1 cellular context compared by ENCODE assay signal in the genomic region with DNA sequence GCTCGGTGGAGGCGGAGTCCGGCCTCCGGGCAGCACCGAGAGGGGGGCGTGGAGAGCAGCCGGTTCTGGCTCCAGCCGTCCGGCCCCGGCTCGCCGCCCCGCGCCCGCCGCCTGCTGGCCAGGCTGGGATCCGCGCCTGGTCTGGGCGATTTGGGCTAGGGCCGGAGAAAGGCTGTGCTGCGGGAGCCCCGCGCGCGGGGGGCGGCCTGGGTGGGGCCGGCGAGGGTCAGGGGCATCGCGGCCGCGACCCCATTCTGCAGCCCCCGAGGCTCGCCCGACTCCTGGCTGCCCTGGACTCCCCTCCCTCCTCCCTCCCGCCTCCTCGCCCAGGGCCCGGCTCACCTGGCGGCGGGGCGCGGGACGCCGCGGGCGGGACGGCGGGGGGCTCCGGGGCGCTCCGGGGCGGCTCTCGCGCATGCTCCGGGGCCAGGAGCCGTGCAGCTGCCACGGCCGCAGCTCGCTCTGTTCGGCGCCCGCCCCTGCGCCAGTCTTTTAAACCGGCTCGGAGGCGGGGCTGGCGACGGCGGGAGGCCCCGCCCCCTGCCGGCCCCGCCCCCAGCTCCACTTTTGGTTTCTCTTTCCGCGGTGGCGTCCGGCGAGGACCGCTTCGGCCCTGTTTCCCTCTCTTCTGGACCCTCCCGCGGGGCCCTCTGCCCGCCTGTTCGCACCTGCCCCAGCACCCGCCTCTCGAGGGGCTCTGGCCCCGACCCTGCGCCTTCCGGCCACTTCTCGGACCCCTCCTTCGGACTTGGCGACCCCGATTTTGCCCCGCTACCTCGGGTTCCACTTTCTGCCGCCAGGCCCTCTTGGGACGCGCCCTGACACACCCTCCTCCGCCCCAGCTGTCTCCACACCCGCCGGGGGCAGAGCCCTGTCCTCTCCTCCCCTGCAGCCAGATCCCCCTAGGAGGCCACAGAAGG.
TF ChIP-seq lines count a peak whose summit lies in the region.

A gene with protein sequence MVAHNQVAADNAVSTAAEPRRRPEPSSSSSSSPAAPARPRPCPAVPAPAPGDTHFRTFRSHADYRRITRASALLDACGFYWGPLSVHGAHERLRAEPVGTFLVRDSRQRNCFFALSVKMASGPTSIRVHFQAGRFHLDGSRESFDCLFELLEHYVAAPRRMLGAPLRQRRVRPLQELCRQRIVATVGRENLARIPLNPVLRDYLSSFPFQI (minus strand): TSS at position 468 of the 920 bp plus-strand sequence. CDS start 726 bp downstream, outside the sequence.

TF ChIP-seq in HepG2, 621 proteins besides CTCF, POLR2A, EP300 and RAD21 (continued from another document and continues in another):
- TF ChIP-seq, protein P1, sequence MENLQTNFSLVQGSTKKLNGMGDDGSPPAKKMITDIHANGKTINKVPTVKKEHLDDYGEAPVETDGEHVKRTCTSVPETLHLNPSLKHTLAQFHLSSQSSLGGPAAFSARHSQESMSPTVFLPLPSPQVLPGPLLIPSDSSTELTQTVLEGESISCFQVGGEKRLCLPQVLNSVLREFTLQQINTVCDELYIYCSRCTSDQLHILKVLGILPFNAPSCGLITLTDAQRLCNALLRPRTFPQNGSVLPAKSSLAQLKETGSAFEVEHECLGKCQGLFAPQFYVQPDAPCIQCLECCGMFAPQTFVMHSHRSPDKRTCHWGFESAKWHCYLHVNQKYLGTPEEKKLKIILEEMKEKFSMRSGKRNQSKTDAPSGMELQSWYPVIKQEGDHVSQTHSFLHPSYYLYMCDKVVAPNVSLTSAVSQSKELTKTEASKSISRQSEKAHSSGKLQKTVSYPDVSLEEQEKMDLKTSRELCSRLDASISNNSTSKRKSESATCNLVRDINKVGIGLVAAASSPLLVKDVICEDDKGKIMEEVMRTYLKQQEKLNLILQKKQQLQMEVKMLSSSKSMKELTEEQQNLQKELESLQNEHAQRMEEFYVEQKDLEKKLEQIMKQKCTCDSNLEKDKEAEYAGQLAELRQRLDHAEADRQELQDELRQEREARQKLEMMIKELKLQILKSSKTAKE (CRISPR knock-in tag; IDR thresholded peaks at IDR 0.05; ENCODE audit: borderline replicate concordance), result 0 out of 2 replicates have a peak, but pooled peaks have one; percentile 59
- TF ChIP-seq ZNF577 (CRISPR knock-in tag; IDR thresholded peaks at IDR 0.05; ENCODE audit: borderline replicate concordance, low read depth) (no peak), ZNF317 (CRISPR knock-in tag; IDR thresholded peaks at IDR 0.05) (peak; percentile 71; the same call in 1 of the 2 replicates), CC2D1A (CRISPR knock-in tag; IDR thresholded peaks at IDR 0.05) (no peak), SATB2 (CRISPR knock-in tag; IDR thresholded peaks at IDR 0.05) (peak; percentile 93; the same call in 1 of the 2 replicates), KDM5A (IDR thresholded peaks at IDR 0.05; ENCODE audit: borderline replicate concordance, low read length) (peak; percentile 63; the same call in 1 of the 2 replicates), FOXA1 (IDR thresholded peaks at IDR 0.05) (no peak), FOXA1 (CRISPR knock-in tag; IDR thresholded peaks at IDR 0.05) (0 out of 2 replicates have a peak, but pooled peaks have one; percentile 4), TSC22D2 (CRISPR knock-in tag; IDR thresholded peaks at IDR 0.05; ENCODE audit: borderline replicate concordance) (no peak), TARDBP (CRISPR knock-in tag; IDR thresholded peaks at IDR 0.05) (peak; percentile 76), ZNF709 (CRISPR knock-in tag; IDR thresholded peaks at IDR 0.05) (peak; percentile 68; the same call in 1 of the 2 replicates), MXI1 (IDR thresholded peaks at IDR 0.05; ENCODE audit: borderline replicate concordance, low read depth, low read length) (peak; percentile 87; the same call in 2 of the 3 replicates), ISX (CRISPR knock-in tag; conservative IDR thresholded peaks at IDR 0.05) (peak; percentile 92), ZNF672 (CRISPR knock-in tag; IDR thresholded peaks at IDR 0.05) (no peak), ATF1 (CRISPR knock-in tag; IDR thresholded peaks at IDR 0.05) (no peak), ZNF510 (CRISPR knock-in tag; IDR thresholded peaks at IDR 0.05; ENCODE audit: low read depth) (no peak), SOX13 (IDR thresholded peaks at IDR 0.05) (no peak), SOX13 (CRISPR knock-in tag; conservative IDR thresholded peaks at IDR 0.05 in 1 of 2, IDR thresholded peaks at IDR 0.05 in 1 of 2) (peak; percentile 20 to 91; a peak in 3 of 4 replicates), ZNF879 (CRISPR knock-in tag; IDR thresholded peaks at IDR 0.05) (0 out of 2 replicates have a peak, but pooled peaks have one; percentile 74), ZBTB3 (CRISPR knock-in tag; IDR thresholded peaks at IDR 0.05; ENCODE audit: borderline replicate concordance, low read depth) (no peak), ETV6 (CRISPR knock-in tag; conservative IDR thresholded peaks at IDR 0.05) (peak; percentile 94), AHR (CRISPR knock-in tag; IDR thresholded peaks at IDR 0.05) (peak; percentile 58; the same call in 1 of the 2 replicates), ZNF572 (CRISPR knock-in tag; IDR thresholded peaks at IDR 0.05) (0 out of 2 replicates have a peak, but pooled peaks have one; percentile 63), MEIS2 (CRISPR knock-in tag; IDR thresholded peaks at IDR 0.05) (peak; percentile 69; the same call in 1 of the 2 replicates), ZBTB7A (CRISPR knock-in tag; IDR thresholded peaks at IDR 0.05) (0 out of 2 replicates have a peak, but pooled peaks have one; percentile 87), FOXK2 (IDR thresholded peaks at IDR 0.05) (peak; percentile 61), ZNF772 (CRISPR knock-in tag; IDR thresholded peaks at IDR 0.05) (peak; percentile 88), RFXAP (CRISPR knock-in tag; IDR thresholded peaks at IDR 0.05; ENCODE audit: borderline replicate concordance) (no peak; the same call in 1 of the 2 replicates), ZNF614 (CRISPR knock-in tag; IDR thresholded peaks at IDR 0.05; ENCODE audit: borderline replicate concordance) (0 out of 2 replicates have a peak, but pooled peaks have one; percentile 12), ZNF567 (CRISPR knock-in tag; IDR thresholded peaks at IDR 0.05; ENCODE audit: borderline replicate concordance) (peak; percentile 28), ZNF782 (CRISPR knock-in tag; IDR thresholded peaks at IDR 0.05; ENCODE audit: borderline replicate concordance) (no peak; the same call in 1 of the 2 replicates), TOE1 (CRISPR knock-in tag; IDR thresholded peaks at IDR 0.05) (no peak), ZNF839 (CRISPR knock-in tag; IDR thresholded peaks at IDR 0.05; ENCODE audit: borderline replicate concordance) (no peak)
- TF ChIP-seq, protein P2, sequence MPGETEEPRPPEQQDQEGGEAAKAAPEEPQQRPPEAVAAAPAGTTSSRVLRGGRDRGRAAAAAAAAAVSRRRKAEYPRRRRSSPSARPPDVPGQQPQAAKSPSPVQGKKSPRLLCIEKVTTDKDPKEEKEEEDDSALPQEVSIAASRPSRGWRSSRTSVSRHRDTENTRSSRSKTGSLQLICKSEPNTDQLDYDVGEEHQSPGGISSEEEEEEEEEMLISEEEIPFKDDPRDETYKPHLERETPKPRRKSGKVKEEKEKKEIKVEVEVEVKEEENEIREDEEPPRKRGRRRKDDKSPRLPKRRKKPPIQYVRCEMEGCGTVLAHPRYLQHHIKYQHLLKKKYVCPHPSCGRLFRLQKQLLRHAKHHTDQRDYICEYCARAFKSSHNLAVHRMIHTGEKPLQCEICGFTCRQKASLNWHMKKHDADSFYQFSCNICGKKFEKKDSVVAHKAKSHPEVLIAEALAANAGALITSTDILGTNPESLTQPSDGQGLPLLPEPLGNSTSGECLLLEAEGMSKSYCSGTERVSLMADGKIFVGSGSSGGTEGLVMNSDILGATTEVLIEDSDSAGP (CRISPR knock-in tag; IDR thresholded peaks at IDR 0.05; ENCODE audit: borderline replicate concordance), result 0 out of 2 replicates have a peak, but pooled peaks have one; percentile 7
- TF ChIP-seq, protein P3, sequence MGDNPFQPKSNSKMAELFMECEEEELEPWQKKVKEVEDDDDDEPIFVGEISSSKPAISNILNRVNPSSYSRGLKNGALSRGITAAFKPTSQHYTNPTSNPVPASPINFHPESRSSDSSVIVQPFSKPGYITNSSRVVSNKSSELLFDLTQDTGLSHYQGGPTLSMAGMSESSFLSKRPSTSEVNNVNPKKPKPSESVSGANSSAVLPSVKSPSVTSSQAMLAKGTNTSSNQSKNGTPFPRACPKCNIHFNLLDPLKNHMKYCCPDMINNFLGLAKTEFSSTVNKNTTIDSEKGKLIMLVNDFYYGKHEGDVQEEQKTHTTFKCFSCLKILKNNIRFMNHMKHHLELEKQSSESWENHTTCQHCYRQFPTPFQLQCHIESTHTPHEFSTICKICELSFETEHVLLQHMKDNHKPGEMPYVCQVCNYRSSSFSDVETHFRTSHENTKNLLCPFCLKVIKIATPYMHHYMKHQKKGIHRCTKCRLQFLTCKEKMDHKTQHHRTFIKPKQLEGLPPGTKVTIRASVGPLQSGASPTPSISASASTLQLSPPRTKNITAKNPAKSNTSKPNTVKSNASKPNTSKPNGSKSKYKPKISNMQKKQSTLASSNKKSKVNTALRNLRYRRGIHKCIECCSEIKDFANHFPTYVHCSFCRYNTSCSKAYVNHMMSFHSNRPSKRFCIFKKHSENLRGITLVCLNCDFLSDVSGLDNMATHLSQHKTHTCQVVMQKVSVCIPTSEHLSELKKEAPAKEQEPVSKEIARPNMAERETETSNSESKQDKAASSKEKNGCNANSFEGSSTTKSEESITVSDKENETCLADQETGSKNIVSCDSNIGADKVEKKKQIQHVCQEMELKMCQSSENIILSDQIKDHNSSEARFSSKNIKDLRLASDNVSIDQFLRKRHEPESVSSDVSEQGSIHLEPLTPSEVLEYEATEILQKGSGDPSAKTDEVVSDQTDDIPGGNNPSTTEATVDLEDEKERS (CRISPR knock-in tag; IDR thresholded peaks at IDR 0.05), result no peak
- TF ChIP-seq, protein P4, sequence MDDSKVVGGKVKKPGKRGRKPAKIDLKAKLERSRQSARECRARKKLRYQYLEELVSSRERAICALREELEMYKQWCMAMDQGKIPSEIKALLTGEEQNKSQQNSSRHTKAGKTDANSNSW (CRISPR knock-in tag; IDR thresholded peaks at IDR 0.05; ENCODE audit: borderline replicate concordance), result no peak
- TF ChIP-seq, protein P5, sequence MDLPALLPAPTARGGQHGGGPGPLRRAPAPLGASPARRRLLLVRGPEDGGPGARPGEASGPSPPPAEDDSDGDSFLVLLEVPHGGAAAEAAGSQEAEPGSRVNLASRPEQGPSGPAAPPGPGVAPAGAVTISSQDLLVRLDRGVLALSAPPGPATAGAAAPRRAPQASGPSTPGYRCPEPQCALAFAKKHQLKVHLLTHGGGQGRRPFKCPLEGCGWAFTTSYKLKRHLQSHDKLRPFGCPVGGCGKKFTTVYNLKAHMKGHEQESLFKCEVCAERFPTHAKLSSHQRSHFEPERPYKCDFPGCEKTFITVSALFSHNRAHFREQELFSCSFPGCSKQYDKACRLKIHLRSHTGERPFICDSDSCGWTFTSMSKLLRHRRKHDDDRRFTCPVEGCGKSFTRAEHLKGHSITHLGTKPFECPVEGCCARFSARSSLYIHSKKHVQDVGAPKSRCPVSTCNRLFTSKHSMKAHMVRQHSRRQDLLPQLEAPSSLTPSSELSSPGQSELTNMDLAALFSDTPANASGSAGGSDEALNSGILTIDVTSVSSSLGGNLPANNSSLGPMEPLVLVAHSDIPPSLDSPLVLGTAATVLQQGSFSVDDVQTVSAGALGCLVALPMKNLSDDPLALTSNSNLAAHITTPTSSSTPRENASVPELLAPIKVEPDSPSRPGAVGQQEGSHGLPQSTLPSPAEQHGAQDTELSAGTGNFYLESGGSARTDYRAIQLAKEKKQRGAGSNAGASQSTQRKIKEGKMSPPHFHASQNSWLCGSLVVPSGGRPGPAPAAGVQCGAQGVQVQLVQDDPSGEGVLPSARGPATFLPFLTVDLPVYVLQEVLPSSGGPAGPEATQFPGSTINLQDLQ (CRISPR knock-in tag; IDR thresholded peaks at IDR 0.05), result no peak; the same call in 1 of the 2 replicates
- TF ChIP-seq, protein P6, sequence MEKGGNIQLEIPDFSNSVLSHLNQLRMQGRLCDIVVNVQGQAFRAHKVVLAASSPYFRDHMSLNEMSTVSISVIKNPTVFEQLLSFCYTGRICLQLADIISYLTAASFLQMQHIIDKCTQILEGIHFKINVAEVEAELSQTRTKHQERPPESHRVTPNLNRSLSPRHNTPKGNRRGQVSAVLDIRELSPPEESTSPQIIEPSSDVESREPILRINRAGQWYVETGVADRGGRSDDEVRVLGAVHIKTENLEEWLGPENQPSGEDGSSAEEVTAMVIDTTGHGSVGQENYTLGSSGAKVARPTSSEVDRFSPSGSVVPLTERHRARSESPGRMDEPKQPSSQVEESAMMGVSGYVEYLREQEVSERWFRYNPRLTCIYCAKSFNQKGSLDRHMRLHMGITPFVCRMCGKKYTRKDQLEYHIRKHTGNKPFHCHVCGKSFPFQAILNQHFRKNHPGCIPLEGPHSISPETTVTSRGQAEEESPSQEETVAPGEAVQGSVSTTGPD (CRISPR knock-in tag; IDR thresholded peaks at IDR 0.05), result 0 out of 2 replicates have a peak, but pooled peaks have one; percentile 66
- TF ChIP-seq, protein P7, sequence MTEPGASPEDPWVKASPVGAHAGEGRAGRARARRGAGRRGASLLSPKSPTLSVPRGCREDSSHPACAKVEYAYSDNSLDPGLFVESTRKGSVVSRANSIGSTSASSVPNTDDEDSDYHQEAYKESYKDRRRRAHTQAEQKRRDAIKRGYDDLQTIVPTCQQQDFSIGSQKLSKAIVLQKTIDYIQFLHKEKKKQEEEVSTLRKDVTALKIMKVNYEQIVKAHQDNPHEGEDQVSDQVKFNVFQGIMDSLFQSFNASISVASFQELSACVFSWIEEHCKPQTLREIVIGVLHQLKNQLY (CRISPR knock-in tag; IDR thresholded peaks at IDR 0.05), result no peak
- TF ChIP-seq, protein P8, sequence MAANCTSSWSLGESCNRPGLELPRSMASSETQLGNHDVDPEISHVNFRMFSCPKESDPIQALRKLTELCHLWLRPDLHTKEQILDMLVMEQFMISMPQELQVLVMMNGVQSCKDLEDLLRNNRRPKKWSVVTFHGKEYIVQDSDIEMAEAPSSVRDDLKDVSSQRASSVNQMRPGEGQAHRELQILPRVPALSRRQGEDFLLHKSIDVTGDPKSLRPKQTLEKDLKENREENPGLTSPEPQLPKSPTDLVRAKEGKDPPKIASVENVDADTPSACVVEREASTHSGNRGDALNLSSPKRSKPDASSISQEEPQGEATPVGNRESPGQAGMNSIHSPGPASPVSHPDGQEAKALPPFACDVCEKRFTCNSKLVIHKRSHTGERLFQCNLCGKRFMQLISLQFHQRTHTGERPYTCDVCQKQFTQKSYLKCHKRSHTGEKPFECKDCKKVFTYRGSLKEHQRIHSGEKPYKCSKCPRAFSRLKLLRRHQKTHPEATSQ (CRISPR knock-in tag; IDR thresholded peaks at IDR 0.05; ENCODE audit: borderline replicate concordance), result no peak
- TF ChIP-seq, protein P9, sequence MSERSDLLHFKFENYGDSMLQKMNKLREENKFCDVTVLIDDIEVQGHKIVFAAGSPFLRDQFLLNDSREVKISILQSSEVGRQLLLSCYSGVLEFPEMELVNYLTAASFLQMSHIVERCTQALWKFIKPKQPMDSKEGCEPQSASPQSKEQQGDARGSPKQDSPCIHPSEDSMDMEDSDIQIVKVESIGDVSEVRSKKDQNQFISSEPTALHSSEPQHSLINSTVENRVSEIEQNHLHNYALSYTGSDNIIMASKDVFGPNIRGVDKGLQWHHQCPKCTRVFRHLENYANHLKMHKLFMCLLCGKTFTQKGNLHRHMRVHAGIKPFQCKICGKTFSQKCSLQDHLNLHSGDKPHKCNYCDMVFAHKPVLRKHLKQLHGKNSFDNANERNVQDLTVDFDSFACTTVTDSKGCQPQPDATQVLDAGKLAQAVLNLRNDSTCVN (CRISPR knock-in tag; IDR thresholded peaks at IDR 0.05; ENCODE audit: borderline replicate concordance), result no peak; the same call in 1 of the 2 replicates
